In genomic region chr13:28744656-28745055, GRCh38 we compare ENCODE assay signal across 16 cellular contexts. TPM values are rescaled to one million over a fixed set of nuclear protein-coding genes. Genes with fewer than 3 reads are reported as not detected.
DNase-seq lines count a peak whose midpoint lies in the region; TF ChIP-seq lines count a peak whose summit lies in the region.
"Had no signal": no experiment of that assay in that cellular context is flagged by ENCODE, and none has a peak within 500 bp of the region (broad histone marks: within the 10 kb centered on the region; RNA-seq: fewer than 3 reads in every experiment).

No MANE protein-coding gene starts in this region.

- 66% methylated on average over 6 of the region's 6 CpGs for WGBS in HUES64

- no peak overlapping the region for H3K4me3 Mint-ChIP-seq in glutamatergic neuron (ENCODE audit: unreplicated experiment)
- H3K4me3 Mint-ChIP-seq: activated T-cell treated with anti-CD3 and anti-CD28 coated beads, Interleukin-2, amount 50 U/mL, for 72 hours; stimulated activated naive CD8-positive, alpha-beta T cell treated with anti-CD3 and anti-CD28 coated beads, Interleukin-15, amount 100 ng/mL, for 72 hours; T-helper 2 cell treated with Interferon-gamma antibody and Interleukin-4, amounts not matched to agents 5 μg/mL and 100 μg/mL, for 36 hours had no signal

- peaks cover 9% of the 10 kb centered on the region for H3K4me1 ChIP-seq in ACC112 (ENCODE audit: control insufficient read depth, insufficient read depth, low read length, unreplicated experiment)
- peaks cover 29% of the 10 kb centered on the region for H3K4me1 ChIP-seq in HUES64 (ENCODE audit: insufficient read depth, low read length)

- H3K9me3 Mint-ChIP-seq in glutamatergic neuron (ENCODE audit: unreplicated experiment), result no peaks in the 10 kb centered on the region
- H3K9me3 Mint-ChIP-seq: T-helper 2 cell treated with Interferon-gamma antibody and Interleukin-4, amounts not matched to agents 5 μg/mL and 100 μg/mL, for 36 hours had no signal

- peaks cover 2% of the 10 kb centered on the region for H3K27me3 Mint-ChIP-seq in glutamatergic neuron (ENCODE audit: unreplicated experiment)
- H3K27me3 Mint-ChIP-seq: stimulated activated naive CD8-positive, alpha-beta T cell treated with anti-CD3 and anti-CD28 coated beads, Interleukin-15, amount 100 ng/mL, for 72 hours had no signal

- no peak overlapping the region for H3K9ac ChIP-seq in HUES64 (ENCODE audit: low read depth, low read length)

- no peaks in the 10 kb centered on the region for H3K27me3 ChIP-seq in ACC112 (ENCODE audit: insufficient read depth, low read length)
- H3K27me3 ChIP-seq in HUES64 (ENCODE audit: insufficient read depth, low read length), result no peaks in the 10 kb centered on the region

- H3K4me1 Mint-ChIP-seq in glutamatergic neuron (ENCODE audit: low read depth, unreplicated experiment), result no peaks in the 10 kb centered on the region
- H3K4me1 Mint-ChIP-seq: stimulated activated naive CD8-positive, alpha-beta T cell treated with anti-CD3 and anti-CD28 coated beads, Interleukin-15, amount 100 ng/mL, for 72 hours had no signal

- H3K27ac ChIP-seq in ACC112 (ENCODE audit: low read depth, low read length) (peak overlapping the region; percentile 29; the same call in 1 of the 2 replicates), HUES64 (ENCODE audit: low read depth, low read length) (peak overlapping the region; percentile 81)

- H2AFZ ChIP-seq in ACC112 (ENCODE audit: low read length, unreplicated experiment), result no peak overlapping the region

- H3K9me3 ChIP-seq in HUES64 (ENCODE audit: insufficient read depth, low read depth, low read length), result no peaks in the 10 kb centered on the region

- H3K4me3 ChIP-seq in ACC112 (ENCODE audit: low read depth, low read length), result no peak overlapping the region
- H3K4me3 ChIP-seq in HUES64 (ENCODE audit: low read length), result no peak overlapping the region

- H3K36me3 ChIP-seq in ACC112 (ENCODE audit: insufficient read depth, low read length), result no peaks in the 10 kb centered on the region
- H3K36me3 ChIP-seq in HUES64 (ENCODE audit: insufficient read depth, low read length), result no peaks in the 10 kb centered on the region

- no peaks in the 10 kb centered on the region for H3K36me3 Mint-ChIP-seq in glutamatergic neuron (ENCODE audit: unreplicated experiment)

- H3K27ac Mint-ChIP-seq in glutamatergic neuron (ENCODE audit: unreplicated experiment), result no peak overlapping the region
- H3K27ac Mint-ChIP-seq: activated T-cell treated with anti-CD3 and anti-CD28 coated beads, Interleukin-2, amount 50 U/mL, for 72 hours; stimulated activated naive CD8-positive, alpha-beta T cell treated with anti-CD3 and anti-CD28 coated beads, Interleukin-15, amount 100 ng/mL, for 72 hours; T-helper 2 cell treated with Interferon-gamma antibody and Interleukin-4, amounts not matched to agents 5 μg/mL and 100 μg/mL, for 36 hours had no signal

- no peak for TF ChIP-seq CTCF in glutamatergic neuron (IDR thresholded peaks at IDR 0.05; ENCODE audit: partially characterized antibody, unreplicated experiment)

- no peaks in the 10 kb centered on the region for H3K79me2 ChIP-seq in ACC112 (ENCODE audit: control insufficient read depth, insufficient read depth, low read length, unreplicated experiment)

- DNase-seq in amniotic epithelial cell (ENCODE audit: low read depth), result peak; percentile 25
- peak; percentile 53 for DNase-seq in medulla oblongata (ENCODE audit: extremely low spot score)
- DNase-seq in COLO668 (lab: John Stamatoyannopoulos, UW; ENCODE audit: unreplicated experiment), result no peak
- no peak for DNase-seq in NCI-H774 (lab: John Stamatoyannopoulos, UW)
- DNase-seq in stimulated activated CD4-positive, alpha-beta T cell treated with anti-CD3 and anti-CD28 coated beads, Interleukin-4, amount 100 ng/mL, for 24 hours, result no peak
- no peak for DNase-seq in glutamatergic neuron
- DNase-seq: activated CD4-positive, alpha-beta T cell treated with anti-CD3 and anti-CD28 coated beads, Interleukin-2, amount 50 U/mL, for 4 hours; activated T-cell treated with anti-CD3 and anti-CD28 coated beads, Interleukin-2, amount 50 U/mL, for 72 hours; DMS 273 treated with DMSO at 0.1 percent for 48 hours; NCI-H187 treated with DMSO at 0.1 percent for 48 hours; NCI-H526 treated with DMSO at 0.1 percent for 48 hours; RPMI8226; stimulated activated naive CD8-positive, alpha-beta T cell treated with anti-CD3 and anti-CD28 coated beads, Interleukin-15, amount 100 ng/mL, for 72 hours had no signal

RNA-seq across cellular contexts. Expression of gene SLC46A3, which starts 25.9 kb away (rescaled TPM):
- polyA plus RNA-seq in HUES64 (2013, experiment 1 of 2), result 0.25 TPM
- 0.44 TPM for polyA plus RNA-seq in HUES64 (2013, experiment 2 of 2)
- total RNA-seq in glutamatergic neuron (ENCODE audit: unreplicated experiment), result 2.3 TPM

Comparison
In these comparisons a context has a peak if more than half of its experiments do, and no peak if none do; other contexts are left out.
1. DNase-seq: peak in amniotic epithelial cell (single experiment) and medulla oblongata (single experiment); none in COLO668 (single experiment), NCI-H774 (single experiment), stimulated activated CD4-positive, alpha-beta T cell treated with anti-CD3 and anti-CD28 coated beads, Interleukin-4, amount 100 ng/mL, for 24 hours (single experiment) and glutamatergic neuron (single experiment).